ENCODE assay signal across 1 cellular context in genomic region chr6:31733734-31734133, GRCh38.
TF ChIP-seq lines count a peak whose summit lies in the region.

No MANE protein-coding gene starts in this region.

TF ChIP-seq in GM12878, 131 proteins besides CTCF, POLR2A, EP300 and RAD21:
- TF ChIP-seq RCOR1 (conservative IDR thresholded peaks at IDR 0.05; ENCODE audit: low read depth, low read length) (no peak), NR2C2 (IDR thresholded peaks at IDR 0.05; ENCODE audit: borderline replicate concordance, control insufficient read depth, insufficient read length, low read depth) (no peak), RELB (IDR thresholded peaks at IDR 0.05; ENCODE audit: low read depth) (no peak), TAF1 (IDR thresholded peaks at IDR 0.05; ENCODE audit: borderline replicate concordance, low read depth, low read length) (no peak), MLLT1 (IDR thresholded peaks at IDR 0.05) (no peak), IKZF2 (IDR thresholded peaks at IDR 0.05) (no peak), ZNF207 (IDR thresholded peaks at IDR 0.05; ENCODE audit: borderline replicate concordance) (no peak), POLR2AphosphoS5 (IDR thresholded peaks at IDR 0.05; ENCODE audit: low read length) (no peak), SMC3 (IDR thresholded peaks at IDR 0.05; ENCODE audit: borderline replicate concordance, low read length) (no peak), IRF5 (IDR thresholded peaks at IDR 0.05; ENCODE audit: borderline replicate concordance) (no peak), EGR1 (IDR thresholded peaks at IDR 0.05; ENCODE audit: borderline replicate concordance in 1 of 2, low read depth in 2 of 2, low read length in 2 of 2) (no peak), MTA2 (IDR thresholded peaks at IDR 0.05; ENCODE audit: low read depth) (no peak), HDAC2 (IDR thresholded peaks at IDR 0.05) (no peak), SP1 (IDR thresholded peaks at IDR 0.05; ENCODE audit: low read depth, low read length) (no peak)
- TF ChIP-seq, protein P1, sequence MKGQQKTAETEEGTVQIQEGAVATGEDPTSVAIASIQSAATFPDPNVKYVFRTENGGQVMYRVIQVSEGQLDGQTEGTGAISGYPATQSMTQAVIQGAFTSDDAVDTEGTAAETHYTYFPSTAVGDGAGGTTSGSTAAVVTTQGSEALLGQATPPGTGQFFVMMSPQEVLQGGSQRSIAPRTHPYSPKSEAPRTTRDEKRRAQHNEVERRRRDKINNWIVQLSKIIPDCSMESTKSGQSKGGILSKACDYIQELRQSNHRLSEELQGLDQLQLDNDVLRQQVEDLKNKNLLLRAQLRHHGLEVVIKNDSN (IDR thresholded peaks at IDR 0.05; ENCODE audit: borderline replicate concordance, extremely low read length, insufficient read depth, low read depth, low read length): no peak
- TF ChIP-seq, protein P2, sequence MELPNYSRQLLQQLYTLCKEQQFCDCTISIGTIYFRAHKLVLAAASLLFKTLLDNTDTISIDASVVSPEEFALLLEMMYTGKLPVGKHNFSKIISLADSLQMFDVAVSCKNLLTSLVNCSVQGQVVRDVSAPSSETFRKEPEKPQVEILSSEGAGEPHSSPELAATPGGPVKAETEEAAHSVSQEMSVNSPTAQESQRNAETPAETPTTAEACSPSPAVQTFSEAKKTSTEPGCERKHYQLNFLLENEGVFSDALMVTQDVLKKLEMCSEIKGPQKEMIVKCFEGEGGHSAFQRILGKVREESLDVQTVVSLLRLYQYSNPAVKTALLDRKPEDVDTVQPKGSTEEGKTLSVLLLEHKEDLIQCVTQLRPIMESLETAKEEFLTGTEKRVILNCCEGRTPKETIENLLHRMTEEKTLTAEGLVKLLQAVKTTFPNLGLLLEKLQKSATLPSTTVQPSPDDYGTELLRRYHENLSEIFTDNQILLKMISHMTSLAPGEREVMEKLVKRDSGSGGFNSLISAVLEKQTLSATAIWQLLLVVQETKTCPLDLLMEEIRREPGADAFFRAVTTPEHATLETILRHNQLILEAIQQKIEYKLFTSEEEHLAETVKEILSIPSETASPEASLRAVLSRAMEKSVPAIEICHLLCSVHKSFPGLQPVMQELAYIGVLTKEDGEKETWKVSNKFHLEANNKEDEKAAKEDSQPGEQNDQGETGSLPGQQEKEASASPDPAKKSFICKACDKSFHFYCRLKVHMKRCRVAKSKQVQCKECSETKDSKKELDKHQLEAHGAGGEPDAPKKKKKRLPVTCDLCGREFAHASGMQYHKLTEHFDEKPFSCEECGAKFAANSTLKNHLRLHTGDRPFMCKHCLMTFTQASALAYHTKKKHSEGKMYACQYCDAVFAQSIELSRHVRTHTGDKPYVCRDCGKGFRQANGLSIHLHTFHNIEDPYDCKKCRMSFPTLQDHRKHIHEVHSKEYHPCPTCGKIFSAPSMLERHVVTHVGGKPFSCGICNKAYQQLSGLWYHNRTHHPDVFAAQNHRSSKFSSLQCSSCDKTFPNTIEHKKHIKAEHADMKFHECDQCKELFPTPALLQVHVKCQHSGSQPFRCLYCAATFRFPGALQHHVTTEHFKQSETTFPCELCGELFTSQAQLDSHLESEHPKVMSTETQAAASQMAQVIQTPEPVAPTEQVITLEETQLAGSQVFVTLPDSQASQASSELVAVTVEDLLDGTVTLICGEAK (IDR thresholded peaks at IDR 0.05; ENCODE audit: borderline replicate concordance): no peak
